24 cellular contexts compared by ENCODE assay signal in genomic region chr11:131663403-131664200, GRCh38.
A peak's percentile ranks its signal among the peaks of the same experiment; 100 is the strongest.
DNase-seq lines count a peak whose midpoint lies in the region; ATAC-seq and TF ChIP-seq lines count a peak whose summit lies in the region.
"Had no signal": no experiment of that assay in that cellular context is flagged by ENCODE, and none has a peak within 500 bp of the region (broad histone marks: within the 10 kb centered on the region; RNA-seq: fewer than 3 reads in every experiment).

No MANE protein-coding gene starts in this region.

- H3K36me3 ChIP-seq in Loucy (ENCODE audit: insufficient read depth, low read length) (no peaks in the 10 kb centered on the region), esophagus muscularis mucosa (no peaks in the 10 kb centered on the region)
- H3K36me3 ChIP-seq: heart left ventricle, upper lobe of left lung had no signal

- H3K4me3 ChIP-seq in Loucy (ENCODE audit: low read length, poor library complexity, severe bottlenecking) (peak overlapping the region; percentile 75), dorsolateral prefrontal cortex (peak overlapping the region; percentile 25 to 78 (median 54)), esophagus muscularis mucosa (no peak overlapping the region)
- H3K4me3 ChIP-seq: heart left ventricle, upper lobe of left lung had no signal

- 86% methylated on average over 10 of the region's 10 CpGs for whole genome bisulfite sequencing in esophagus muscularis mucosa

- H4K20me1 ChIP-seq in Loucy (ENCODE audit: insufficient read depth, low read length, poor library complexity, severe bottlenecking), result no peaks in the 10 kb centered on the region

- TF ChIP-seq CTCF in Loucy (conservative IDR thresholded peaks at IDR 0.05; ENCODE audit: low read length) (no peak), dorsolateral prefrontal cortex (IDR thresholded peaks at IDR 0.05 in 54 of 56, conservative IDR thresholded peaks at IDR 0.05 in 2 of 56; ENCODE audit: low read depth in 1 of 56, partially characterized antibody in 56 of 56) (peak in 3 of 56 donors; percentile 1 to 18 (median 11)), esophagus muscularis mucosa (IDR thresholded peaks at IDR 0.05) (no peak)

- H3K79me2 ChIP-seq in Loucy (ENCODE audit: insufficient read depth, low read length), result peaks cover 70% of the 10 kb centered on the region

- H3K27ac ChIP-seq in dorsolateral prefrontal cortex (peak overlapping the region; percentile 88 to 100 (median 98)), esophagus muscularis mucosa (replicated peaks in 1 of 4) (no peak overlapping the region)
- H3K27ac ChIP-seq: heart left ventricle, upper lobe of left lung had no signal

- no peaks in the 10 kb centered on the region for H3K27me3 ChIP-seq in Loucy (ENCODE audit: insufficient read depth, low read length, poor library complexity, severe bottlenecking)
- no peaks in the 10 kb centered on the region for H3K27me3 ChIP-seq in dorsolateral prefrontal cortex
- H3K27me3 ChIP-seq in esophagus muscularis mucosa, result no peaks in the 10 kb centered on the region
- H3K27me3 ChIP-seq: upper lobe of left lung had no signal

- peak overlapping the region; percentile 96 for H3K9ac ChIP-seq in Loucy (ENCODE audit: low read depth, low read length, poor library complexity, severe bottlenecking)

- no peaks in the 10 kb centered on the region for H3K36me3 Mint-ChIP-seq in activated naive CD4-positive, alpha-beta T cell treated with anti-CD3 and anti-CD28 coated beads, Interleukin-2, amount 10 ng/mL, durations not matched to agents 7 days and 5 days

- no peak overlapping the region for H2AFZ ChIP-seq in Loucy (ENCODE audit: low read length)

- H3K27ac Mint-ChIP-seq in activated naive CD4-positive, alpha-beta T cell treated with anti-CD3 and anti-CD28 coated beads, Interleukin-2, amount 10 ng/mL, durations not matched to agents 7 days and 5 days, result no peak overlapping the region
- H3K27ac Mint-ChIP-seq: activated CD4-positive, alpha-beta T cell treated with anti-CD3 and anti-CD28 coated beads, Interleukin-2, amount 10 ng/mL, durations not matched to agents 7 days and 5 days; activated naive CD8-positive, alpha-beta T cell treated with anti-CD3 and anti-CD28 coated beads, Interleukin-2, amount 50 U/mL, for 24 hours; activated T-cell treated with anti-CD3 and anti-CD28 coated beads, Interleukin-2, amount 50 U/mL, for 24 hours; B cell had no signal

- H3K9me3 ChIP-seq in Loucy (ENCODE audit: insufficient read depth, low read depth, low read length), result no peaks in the 10 kb centered on the region
- H3K9me3 ChIP-seq in esophagus muscularis mucosa, result no peaks in the 10 kb centered on the region
- H3K9me3 ChIP-seq: heart left ventricle, upper lobe of left lung had no signal

- peak overlapping the region; percentile 83 for H3K4me2 ChIP-seq in Loucy (ENCODE audit: low read depth, low read length, poor library complexity, severe bottlenecking)

- CTCF ChIA-PET in activated naive CD4-positive, alpha-beta T cell treated with anti-CD3 and anti-CD28 coated beads, Interleukin-2, amount 10 ng/mL, durations not matched to agents 7 days and 5 days (lab: Charles Lee), result interaction anchor here (0.8 to 2.1 kb wide), 2 partner anchors 11 kb away, joined by 3 to 5 read pairs; no protein-coding TSS in a partner anchor

- intact Hi-C loops in dorsolateral prefrontal cortex (cut with DNase I) (loop anchor here (1.0 to 5.0 kb wide), 3 partner anchors 41 to 79 kb away; no protein-coding TSS in a partner anchor), sciatic nerve (cut with DNase I) (no loop called here), esophagus muscularis mucosa (cut with DNase I) (no loop called here), Right ventricle myocardium inferior (cut with DNase I) (no loop called here)

- H3K4me1 ChIP-seq in Loucy (ENCODE audit: insufficient read depth, low read length, poor library complexity, severe bottlenecking) (peaks cover 67% of the 10 kb centered on the region), esophagus muscularis mucosa (no peaks in the 10 kb centered on the region)
- H3K4me1 ChIP-seq: heart left ventricle, upper lobe of left lung had no signal

- no peak overlapping the region for H3K4me3 Mint-ChIP-seq in activated naive CD4-positive, alpha-beta T cell treated with anti-CD3 and anti-CD28 coated beads, Interleukin-2, amount 10 ng/mL, durations not matched to agents 7 days and 5 days
- H3K4me3 Mint-ChIP-seq: activated CD4-positive, alpha-beta T cell treated with anti-CD3 and anti-CD28 coated beads, Interleukin-2, amount 10 ng/mL, durations not matched to agents 7 days and 5 days; activated naive CD8-positive, alpha-beta T cell treated with anti-CD3 and anti-CD28 coated beads, Interleukin-2, amount 50 U/mL, for 24 hours; activated T-cell treated with anti-CD3 and anti-CD28 coated beads, Interleukin-2, amount 50 U/mL, for 24 hours; B cell had no signal

- DNase-seq in dorsolateral prefrontal cortex (peak in 9 of 10 donors; percentile 69 to 91 (median 84)), midbrain (lab: John Stamatoyannopoulos, UW) (peak; percentile 77), sciatic nerve (ENCODE audit: low spot score) (peak; percentile 60), esophagus muscularis mucosa (ENCODE audit: extremely low spot score) (no peak), Right ventricle myocardium inferior (ENCODE audit: missing footprints) (no peak)
- no peak for DNase-seq in activated naive CD4-positive, alpha-beta T cell treated with anti-CD3 and anti-CD28 coated beads, Interleukin-2, amount 10 ng/mL, durations not matched to agents 7 days and 5 days
- DNase-seq: activated CD4-positive, alpha-beta T cell treated with anti-CD3 and anti-CD28 coated beads, Interleukin-2, amount 10 ng/mL, durations not matched to agents 7 days and 5 days; activated gamma-delta T cell; activated naive CD8-positive, alpha-beta T cell treated with anti-CD3 and anti-CD28 coated beads, Interleukin-2, amount 50 U/mL, for 24 hours; activated T-cell treated with anti-CD3 and anti-CD28 coated beads, Interleukin-2, amount 50 U/mL, for 24 hours; effector CD8-positive, alpha-beta T cell; heart left ventricle; left cardiac atrium; NCI-H1048; NCI-H1694 treated with DMSO at 0.1 percent for 48 hours; NCI-H524 treated with DMSO at 0.1 percent for 48 hours; SHP77 treated with DMSO at 0.1 percent for 48 hours; small intestine; SW 1271; T-helper 9 cell; upper lobe of left lung had no signal

- no peak for TF ChIP-seq EP300 in esophagus muscularis mucosa (IDR thresholded peaks at IDR 0.05)

- H3K27me3 Mint-ChIP-seq in activated naive CD4-positive, alpha-beta T cell treated with anti-CD3 and anti-CD28 coated beads, Interleukin-2, amount 10 ng/mL, durations not matched to agents 7 days and 5 days, result no peaks in the 10 kb centered on the region
- H3K27me3 Mint-ChIP-seq: activated CD4-positive, alpha-beta T cell treated with anti-CD3 and anti-CD28 coated beads, Interleukin-2, amount 10 ng/mL, durations not matched to agents 7 days and 5 days; activated naive CD8-positive, alpha-beta T cell treated with anti-CD3 and anti-CD28 coated beads, Interleukin-2, amount 50 U/mL, for 24 hours had no signal

- no peaks in the 10 kb centered on the region for H3K9me3 Mint-ChIP-seq in activated naive CD4-positive, alpha-beta T cell treated with anti-CD3 and anti-CD28 coated beads, Interleukin-2, amount 10 ng/mL, durations not matched to agents 7 days and 5 days
- H3K9me3 Mint-ChIP-seq: activated CD4-positive, alpha-beta T cell treated with anti-CD3 and anti-CD28 coated beads, Interleukin-2, amount 10 ng/mL, durations not matched to agents 7 days and 5 days; activated naive CD8-positive, alpha-beta T cell treated with anti-CD3 and anti-CD28 coated beads, Interleukin-2, amount 50 U/mL, for 24 hours; activated T-cell treated with anti-CD3 and anti-CD28 coated beads, Interleukin-2, amount 50 U/mL, for 24 hours had no signal

- no peak for TF ChIP-seq POLR2A in esophagus muscularis mucosa (IDR thresholded peaks at IDR 0.05; ENCODE audit: low read depth)

- peaks cover 6% of the 10 kb centered on the region; the same call in 1 of the 2 replicates for H3F3A ChIP-seq in Loucy (ENCODE audit: low read depth)

- H3K4me1 Mint-ChIP-seq in activated naive CD4-positive, alpha-beta T cell treated with anti-CD3 and anti-CD28 coated beads, Interleukin-2, amount 10 ng/mL, durations not matched to agents 7 days and 5 days, result no peaks in the 10 kb centered on the region
- H3K4me1 Mint-ChIP-seq: activated CD4-positive, alpha-beta T cell treated with anti-CD3 and anti-CD28 coated beads, Interleukin-2, amount 10 ng/mL, durations not matched to agents 7 days and 5 days; activated naive CD8-positive, alpha-beta T cell treated with anti-CD3 and anti-CD28 coated beads, Interleukin-2, amount 50 U/mL, for 24 hours had no signal

- ATAC-seq in sciatic nerve (peak; percentile 78), HG03521 (IDR thresholded peaks at IDR 0.05; ENCODE audit: unreplicated experiment) (no peak), Right ventricle myocardium inferior (no peak)
- ATAC-seq: activated naive CD8-positive, alpha-beta T cell treated with anti-CD3 and anti-CD28 coated beads, Interleukin-2, amount 50 U/mL, for 24 hours; heart left ventricle; left cardiac atrium had no signal

- H3K9me2 ChIP-seq in Loucy (replicated peaks; ENCODE audit: low read depth, low read length), result no peaks in the 10 kb centered on the region

Comparison
In these comparisons a context has a peak if more than half of its experiments do, and no peak if none do; other contexts are left out.
1. H3K4me3 ChIP-seq: peak in Loucy (single experiment) and dorsolateral prefrontal cortex (59 of 59); none in esophagus muscularis mucosa (0 of 4).
2. DNase-seq: peak in dorsolateral prefrontal cortex (9 of 10), midbrain (single experiment) and sciatic nerve (single experiment); none in esophagus muscularis mucosa (single experiment), Right ventricle myocardium inferior (single experiment) and activated naive CD4-positive, alpha-beta T cell treated with anti-CD3 and anti-CD28 coated beads, Interleukin-2, amount 10 ng/mL, durations not matched to agents 7 days and 5 days (single experiment).
3. H3K27ac ChIP-seq: peak in dorsolateral prefrontal cortex (59 of 59); none in esophagus muscularis mucosa (0 of 4).
4. intact Hi-C loops: an anchor here in dorsolateral prefrontal cortex (1.0 to 5.0 kb wide); none called in sciatic nerve, esophagus muscularis mucosa and Right ventricle myocardium inferior.